1 cellular context compared by ENCODE assay signal in genomic region chr10:120942806-120943413, GRCh38.
TF ChIP-seq lines count a peak whose summit lies in the region.

No MANE protein-coding gene starts in this region.

TF ChIP-seq in HepG2, 621 proteins besides CTCF, POLR2A, EP300 and RAD21 (continued from another document):
- TF ChIP-seq ZNF501 (CRISPR knock-in tag; IDR thresholded peaks at IDR 0.05), result 0 out of 2 replicates have a peak, but pooled peaks have one; percentile 51
- peak; percentile 60 for TF ChIP-seq YY1 (IDR thresholded peaks at IDR 0.05; ENCODE audit: insufficient read depth, insufficient replicate concordance, low read depth, low read length)
- no peak for TF ChIP-seq IKZF5 (CRISPR knock-in tag; IDR thresholded peaks at IDR 0.05)
- TF ChIP-seq KIAA2018 (CRISPR knock-in tag; IDR thresholded peaks at IDR 0.05; ENCODE audit: borderline replicate concordance), result no peak
- 0 out of 2 replicates have a peak, but pooled peaks have one; percentile 39 for TF ChIP-seq ZNF512B (CRISPR knock-in tag; IDR thresholded peaks at IDR 0.05; ENCODE audit: borderline replicate concordance)
- TF ChIP-seq SNAPC2 (CRISPR knock-in tag; IDR thresholded peaks at IDR 0.05), result no peak
- peak; percentile 15 for TF ChIP-seq HNRNPLL (IDR thresholded peaks at IDR 0.05; ENCODE audit: low read depth, low read length, poor library complexity, severe bottlenecking)
- TF ChIP-seq NBN (conservative IDR thresholded peaks at IDR 0.05), result no peak
- TF ChIP-seq GABPA (IDR thresholded peaks at IDR 0.05; ENCODE audit: low read depth, low read length), result no peak
- no peak for TF ChIP-seq GABPA (CRISPR knock-in tag; IDR thresholded peaks at IDR 0.05; ENCODE audit: low read depth)
- TF ChIP-seq PCBP1 (IDR thresholded peaks at IDR 0.05; ENCODE audit: borderline replicate concordance, low read depth, low read length), result no peak
- TF ChIP-seq IKZF1 (IDR thresholded peaks at IDR 0.05), result no peak
- no peak for TF ChIP-seq AKAP8 (CRISPR knock-in tag; IDR thresholded peaks at IDR 0.05)
- peak; percentile 94 for TF ChIP-seq ZNF768 (CRISPR knock-in tag; IDR thresholded peaks at IDR 0.05)
- TF ChIP-seq TERF1 (CRISPR knock-in tag; IDR thresholded peaks at IDR 0.05), result no peak
- TF ChIP-seq ZNF589 (CRISPR knock-in tag; conservative IDR thresholded peaks at IDR 0.05), result no peak
- TF ChIP-seq SNRNP70 (IDR thresholded peaks at IDR 0.05; ENCODE audit: low read depth, low read length), result no peak
- no peak for TF ChIP-seq YEATS2 (CRISPR knock-in tag; IDR thresholded peaks at IDR 0.05; ENCODE audit: borderline replicate concordance)
- peak; percentile 47 for TF ChIP-seq XRCC5 (optimal IDR thresholded peaks at IDR 0.05; ENCODE audit: low read length)
- TF ChIP-seq MBD4 (IDR thresholded peaks at IDR 0.05; ENCODE audit: borderline replicate concordance, low read length), result no peak
